ENCODE assay signal across 10 cellular contexts in genomic region chr9:91896513-91897121, GRCh38. TPM values are rescaled to one million over a fixed set of nuclear protein-coding genes. Genes with fewer than 3 reads are reported as not detected.
DNase-seq lines count a peak whose midpoint lies in the region; ATAC-seq and TF ChIP-seq lines count a peak whose summit lies in the region.
"Had no signal": no experiment of that assay in that cellular context is flagged by ENCODE, and none has a peak within 500 bp of the region (broad histone marks: within the 10 kb centered on the region; RNA-seq: fewer than 3 reads in every experiment).

No MANE protein-coding gene starts in this region.

- no peak for TF ChIP-seq CTCF in fibroblast of pulmonary artery (IDR thresholded peaks at IDR 0.05; ENCODE audit: low read length, missing control alignments)
- no peak for TF ChIP-seq CTCF in omental fat pad (IDR thresholded peaks at IDR 0.05)

- H3K36me3 Mint-ChIP-seq in CD4-positive, alpha-beta memory T cell = no peaks in the 10 kb centered on the region

- H3K4me1 Mint-ChIP-seq in CD4-positive, alpha-beta memory T cell = no peaks in the 10 kb centered on the region

- ATAC-seq in omental fat pad (ENCODE audit: low FRiP score) = peak; percentile 69

- peak overlapping the region in 1 of 7 donors; percentile 45 for H3K27ac Mint-ChIP-seq in CD4-positive, alpha-beta memory T cell

- H3K4me3 ChIP-seq in fibroblast of pulmonary artery (replicated peaks; ENCODE audit: low read depth, low read length) = no peak overlapping the region
- H3K4me3 ChIP-seq in CD4-positive, alpha-beta memory T cell (ENCODE audit: low read length in 2 of 2) = no peak overlapping the region
- H3K4me3 ChIP-seq: PC-9 had no signal

- H3K9me3 Mint-ChIP-seq in CD4-positive, alpha-beta memory T cell = no peaks in the 10 kb centered on the region
- H3K9me3 Mint-ChIP-seq: stimulated activated naive CD8-positive, alpha-beta T cell treated with anti-CD3 and anti-CD28 coated beads, Interleukin-15, Interleukin-2, amounts not matched to agents 100 ng/mL and 50 ng/mL, for 24 hours had no signal

- CTCF ChIA-PET in CD4-positive, alpha-beta memory T cell (lab: Charles Lee; ENCODE audit: partially characterized antibody) = no interaction called here

- no peak overlapping the region for H3K4me3 Mint-ChIP-seq in CD4-positive, alpha-beta memory T cell
- H3K4me3 Mint-ChIP-seq: stimulated activated naive CD8-positive, alpha-beta T cell treated with anti-CD3 and anti-CD28 coated beads, Interleukin-15, Interleukin-2, amounts not matched to agents 100 ng/mL and 50 ng/mL, for 24 hours had no signal

- H3K27ac ChIP-seq in CD4-positive, alpha-beta memory T cell (ENCODE audit: low read depth, low read length) = no peak overlapping the region
- H3K27ac ChIP-seq: PC-9 had no signal

- no peaks in the 10 kb centered on the region for H3K27me3 ChIP-seq in CD4-positive, alpha-beta memory T cell (ENCODE audit: insufficient read depth, low read length)

- H3K36me3 ChIP-seq in CD4-positive, alpha-beta memory T cell (ENCODE audit: insufficient read depth, low read length) = no peaks in the 10 kb centered on the region

- intact Hi-C loops in posterior cingulate gyrus (cut with DNase I) = no loop called here
- intact Hi-C loops in CD4-positive, alpha-beta memory T cell (cut with micrococcal nuclease) = no loop called here

- no peaks in the 10 kb centered on the region for H3K9me3 ChIP-seq in CD4-positive, alpha-beta memory T cell (ENCODE audit: control insufficient read depth in 1 of 2, low read length in 2 of 2)

- H3K4me1 ChIP-seq in CD4-positive, alpha-beta memory T cell (ENCODE audit: insufficient read depth, low read length) = no peaks in the 10 kb centered on the region

- peak; percentile 32 for DNase-seq in CD1c-positive myeloid dendritic cell (ENCODE audit: extremely low spot score)
- DNase-seq in SHP77 treated with DMSO at 0.1 percent for 48 hours (lab: John Stamatoyannopoulos, UW) = peak; percentile 27
- peak; percentile 76 for DNase-seq in fibroblast of pulmonary artery (ENCODE audit: low read depth)
- DNase-seq in omental fat pad (ENCODE audit: low spot score) = peak; percentile 21
- no peak for DNase-seq in stimulated activated CD4-positive, alpha-beta T cell treated with anti-CD3 and anti-CD28 coated beads, Interleukin-15, amount 100 ng/mL, for 24 hours
- no peak for DNase-seq in posterior cingulate gyrus
- no peak for DNase-seq in nucleus accumbens (lab: John Stamatoyannopoulos, UW)
- no peak for DNase-seq in CD4-positive, alpha-beta memory T cell
- DNase-seq: PC-9 had no signal

- POLR2A ChIA-PET in CD4-positive, alpha-beta memory T cell (lab: Charles Lee; ENCODE audit: partially characterized antibody) = no interaction called here

- H3K27me3 Mint-ChIP-seq in CD4-positive, alpha-beta memory T cell = peaks cover 19 to 20% of the 10 kb centered on the region in 2 donors

RNA-seq across cellular contexts. Expression of gene ROR2, which starts 53.4 kb away (rescaled TPM):
- 10 to 100 TPM in 2 of 4 donors, 1 to 10 TPM in 2; 6.3 to 32.2 (median 15.1) TPM for total RNA-seq in omental fat pad
- under 1 TPM; 0.17 to 0.29 TPM for total RNA-seq in CD4-positive, alpha-beta memory T cell
- under 1 TPM in 1 of 2 donors, not detected in 1; 0.31 TPM for polyA plus RNA-seq in CD4-positive, alpha-beta memory T cell
- total RNA-seq: PC-9 had no signal

Comparison
In these comparisons a context has a peak if more than half of its experiments do, and no peak if none do; other contexts are left out.
1. DNase-seq: peak in CD1c-positive myeloid dendritic cell (single experiment), SHP77 treated with DMSO at 0.1 percent for 48 hours (single experiment), fibroblast of pulmonary artery (single experiment) and omental fat pad (single experiment); none in stimulated activated CD4-positive, alpha-beta T cell treated with anti-CD3 and anti-CD28 coated beads, Interleukin-15, amount 100 ng/mL, for 24 hours (single experiment), posterior cingulate gyrus (0 of 10), nucleus accumbens (0 of 56) and CD4-positive, alpha-beta memory T cell (0 of 5).
2. RNA of gene ROR2, which starts 53.4 kb away (total RNA-seq): 6.3 to 32.2 TPM in omental fat pad; 0.17 to 0.29 TPM in CD4-positive, alpha-beta memory T cell; every median in the first group is over 4 times any median in the second.